In genomic region chr7:25180592-25180923, GRCh38 we compare ENCODE assay signal across 8 cellular contexts. TPM values are rescaled to one million over a fixed set of nuclear protein-coding genes. Genes with fewer than 3 reads are reported as not detected.
DNase-seq lines count a peak whose midpoint lies in the region; TF ChIP-seq lines count a peak whose summit lies in the region.

No MANE protein-coding gene starts in this region.

- TF ChIP-seq CTCF in GM12865 (IDR thresholded peaks at IDR 0.05; ENCODE audit: insufficient read depth, low read depth, low read length, missing control alignments) (no peak), HFFc6 (IDR thresholded peaks at IDR 0.05) (peak; percentile 60), SK-N-SH (IDR thresholded peaks at IDR 0.05) (no peak), right atrium auricular region (IDR thresholded peaks at IDR 0.05) (no peak)

- H3K27me3 Mint-ChIP-seq in HFFc6 (ENCODE audit: insufficient read depth), result peaks cover 8% of the 10 kb centered on the region; the same call in 1 of the 2 replicates

- no peak overlapping the region for H3K27ac Mint-ChIP-seq in HFFc6

- DNase-seq in GM12865 (ENCODE audit: low read depth) (no peak), HFFc6 (no peak), SK-N-SH (no peak), right atrium auricular region (ENCODE audit: low spot score) (no peak), substantia nigra (lab: John Stamatoyannopoulos, UW) (peak in 2 of 49 donors; percentile 53 to 92), DMS 273 treated with DMSO at 0.1 percent for 48 hours (lab: John Stamatoyannopoulos, UW) (no peak), SW480 (ENCODE audit: low spot score) (no peak), NCI-H69 (lab: John Stamatoyannopoulos, UW) (no peak)

- H3K4me1 ChIP-seq in SK-N-SH (ENCODE audit: control insufficient read depth in 1 of 2, insufficient read depth in 2 of 2, low read depth in 1 of 2, low read length in 1 of 2) (peaks cover 0 to 10% of the 10 kb centered on the region in 2 experiments; a peak in 2 of 4 replicates), right atrium auricular region (no peaks in the 10 kb centered on the region)

- no peaks in the 10 kb centered on the region for H4K20me1 ChIP-seq in SK-N-SH (ENCODE audit: insufficient read depth)

- H3K9me3 ChIP-seq in SK-N-SH (no peaks in the 10 kb centered on the region), right atrium auricular region (no peaks in the 10 kb centered on the region)

- H3K27ac ChIP-seq in SK-N-SH (ENCODE audit: low read depth in 2 of 2, low read length in 1 of 2) (peak overlapping the region in 1 of 2 experiments; percentile 67; a peak in 1 of 4 replicates), right atrium auricular region (peak overlapping the region; percentile 87 to 89), substantia nigra (ENCODE audit: low read depth, low read length, poor library complexity, severe bottlenecking) (peak overlapping the region; percentile 66)

- H3K9ac ChIP-seq in SK-N-SH, result no peak overlapping the region

- H3K36me3 Mint-ChIP-seq in HFFc6 (ENCODE audit: low read depth), result no peaks in the 10 kb centered on the region

- TF ChIP-seq EP300 in SK-N-SH (IDR thresholded peaks at IDR 0.05; ENCODE audit: borderline replicate concordance in 1 of 2, low read depth in 1 of 2, low read length in 1 of 2), result no peak

- no peaks in the 10 kb centered on the region for H3F3A ChIP-seq in SK-N-SH (replicated peaks; ENCODE audit: insufficient read depth)

- no peaks in the 10 kb centered on the region for H3K27me3 ChIP-seq in SK-N-SH (ENCODE audit: insufficient read depth)
- H3K27me3 ChIP-seq in right atrium auricular region, result no peaks in the 10 kb centered on the region

- H3K4me3 Mint-ChIP-seq in HFFc6, result peak overlapping the region; percentile 86

- H3K36me3 ChIP-seq in SK-N-SH (replicated peaks in 1 of 2; ENCODE audit: control insufficient read depth in 1 of 2, insufficient read depth in 2 of 2, low read length in 1 of 2) (no peaks in the 10 kb centered on the region), right atrium auricular region (no peaks in the 10 kb centered on the region)

- H3K4me3 ChIP-seq in GM12865 (ENCODE audit: low read depth, low read length), result peak overlapping the region; percentile 41
- peak overlapping the region; percentile 67 for H3K4me3 ChIP-seq in SK-N-SH (ENCODE audit: low read depth in 2 of 2, low read length in 1 of 2)
- peak overlapping the region; percentile 89 to 93 for H3K4me3 ChIP-seq in right atrium auricular region

- H3K79me2 ChIP-seq in SK-N-SH (ENCODE audit: insufficient read depth), result no peaks in the 10 kb centered on the region

- 24% methylated on average over 6 of the region's 6 CpGs for WGBS in SK-N-SH (ENCODE audit: low lambda C conversion rate)

- peak overlapping the region; percentile 80 for H3K4me2 ChIP-seq in SK-N-SH

- no peaks in the 10 kb centered on the region for H3K9me2 ChIP-seq in SK-N-SH

- H3K9me3 Mint-ChIP-seq in HFFc6, result no peaks in the 10 kb centered on the region

- H3K4me1 Mint-ChIP-seq in HFFc6 (ENCODE audit: low read depth), result peaks cover 6% of the 10 kb centered on the region; the same call in 1 of the 2 replicates

- POLR2A ChIA-PET in SK-N-SH (lab: Yijun Ruan, JAX), result interaction anchor here (1.1 kb wide), 2 partner anchors 35 to 55 kb away, joined by 3 to 8 read pairs; partner anchors contain the start of gene CYCS

- CTCF ChIA-PET in SK-N-SH (lab: Yijun Ruan, JAX), result interaction anchor here (0.6 to 2.3 kb wide), 29 partner anchors 8 to 715 kb away, joined by 3 to 17 read pairs (median 4); no protein-coding TSS in a partner anchor

- H2AFZ ChIP-seq in SK-N-SH (ENCODE audit: low read depth), result peak overlapping the region; percentile 83

- no peak for TF ChIP-seq RAD21 in SK-N-SH (IDR thresholded peaks at IDR 0.05; ENCODE audit: low read length)

TF ChIP-seq in SK-N-SH, 30 proteins besides CTCF, POLR2A, EP300 and RAD21:
- TF ChIP-seq NFIC (IDR thresholded peaks at IDR 0.05; ENCODE audit: borderline replicate concordance) (peak; percentile 1), POLR2AphosphoS5 (IDR thresholded peaks at IDR 0.05; ENCODE audit: low read depth, low read length) (no peak)
TF ChIP-seq in SK-N-SH: peak in this region for 1.

RNA-seq across cellular contexts. Expression of gene NPVF, which starts 47.7 kb away (rescaled TPM):
- total RNA-seq in HFFc6 (2021; fragmentation: NEBNext Ultra II Directional; extraction: Animal tissue kit (Norgen Biotek cat#: 25700)), result not detected
- not detected in 2 replicates for polyA plus RNA-seq in SK-N-SH (2012; rRNA removed)
- not detected in 2 replicates for polyA plus RNA-seq in SK-N-SH (2012; cell fraction: cytosol; rRNA removed)
- not detected in 2 replicates for polyA plus RNA-seq in SK-N-SH (2012; cell fraction: nucleus; rRNA removed)
- not detected for total RNA-seq in right atrium auricular region

RNA-seq across cellular contexts. Expression of gene CYCS, which starts 55.5 kb away (rescaled TPM):
- total RNA-seq in HFFc6 (2021; fragmentation: NEBNext Ultra II Directional; extraction: Animal tissue kit (Norgen Biotek cat#: 25700)), result 100 to 1,000 TPM; 113 to 142 (median 130) TPM
- 22.9 and 23.8 TPM in 2 replicates for polyA plus RNA-seq in SK-N-SH (2012; rRNA removed)
- 39.2 and 65.4 TPM in 2 replicates for polyA plus RNA-seq in SK-N-SH (2012; cell fraction: cytosol; rRNA removed)
- polyA plus RNA-seq in SK-N-SH (2012; cell fraction: nucleus; rRNA removed), result 5.1 and 12.5 TPM in 2 replicates
- 100 to 1,000 TPM; 134 to 282 TPM for total RNA-seq in right atrium auricular region

Comparison
In these comparisons a context has a peak if more than half of its experiments do, and no peak if none do; other contexts are left out.
1. H3K4me3 ChIP-seq: peak in every context shown above with its lines; median percentile 91 in right atrium auricular region; 67 in SK-N-SH; 41 in GM12865.